ENCODE assay signal across 1 cellular context in the genomic region with DNA sequence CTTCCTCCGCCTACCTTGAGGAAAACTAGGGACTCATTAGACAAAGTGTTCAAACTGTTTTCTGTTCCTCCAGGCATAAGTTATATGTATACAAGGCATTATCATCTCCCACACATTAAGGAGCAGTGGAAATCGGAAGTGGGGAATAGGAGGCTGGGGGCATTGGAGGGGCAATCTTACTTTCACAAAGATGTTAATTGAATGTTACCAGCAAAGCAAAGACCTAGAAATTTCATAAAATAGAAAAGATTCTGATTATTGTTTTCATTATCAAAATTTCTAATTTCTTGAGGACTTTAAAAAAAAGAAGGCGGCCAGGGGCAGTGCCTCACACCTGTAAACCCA.
A peak's percentile ranks its signal among the peaks of the same experiment; 100 is the strongest.
TF ChIP-seq lines count a peak whose summit lies in the region.

No MANE protein-coding gene starts in this region.

TF ChIP-seq in K562, 482 proteins besides CTCF, POLR2A, EP300 and RAD21 (continued from another document):
- TF ChIP-seq E4F1 (CRISPR knock-in tag; IDR thresholded peaks at IDR 0.05; ENCODE audit: borderline replicate concordance) (no peak), ATF4 (CRISPR knock-in tag; IDR thresholded peaks at IDR 0.05) (no peak), HNRNPK (IDR thresholded peaks at IDR 0.05; ENCODE audit: low read depth, low read length, poor library complexity, severe bottlenecking) (no peak), LEF1 (IDR thresholded peaks at IDR 0.05) (0 out of 2 replicates have a peak, but pooled peaks have one; percentile 4), SMAD3 (CRISPR knock-in tag; conservative IDR thresholded peaks at IDR 0.05) (no peak), ATF1 (CRISPR knock-in tag; IDR thresholded peaks at IDR 0.05) (no peak), ATF1 (tag; IDR thresholded peaks at IDR 0.05) (0 out of 2 replicates have a peak, but pooled peaks have one; percentile 9), ZFP91 (CRISPR knock-in tag; IDR thresholded peaks at IDR 0.05) (no peak), MLLT1 (IDR thresholded peaks at IDR 0.05) (no peak; a peak in 1 of 4 replicates), TFAP4 (CRISPR knock-in tag; IDR thresholded peaks at IDR 0.05; ENCODE audit: borderline replicate concordance) (0 out of 2 replicates have a peak, but pooled peaks have one; percentile 26), HNRNPLL (IDR thresholded peaks at IDR 0.05; ENCODE audit: low read depth, low read length, poor library complexity, severe bottlenecking) (no peak), CEBPG (CRISPR knock-in tag; IDR thresholded peaks at IDR 0.05) (no peak), CEBPG (tag; conservative IDR thresholded peaks at IDR 0.05 in 1 of 2, IDR thresholded peaks at IDR 0.05 in 1 of 2) (0 out of 4 replicates have a peak, but pooled peaks of 1 of the 2 experiments have one; percentile 5), TRIM28 (IDR thresholded peaks at IDR 0.05) (no peak), CHD4 (IDR thresholded peaks at IDR 0.05; ENCODE audit: insufficient read depth, insufficient replicate concordance, low read depth, low read length, poor library complexity, severe bottlenecking) (no peak), NFRKB (IDR thresholded peaks at IDR 0.05; ENCODE audit: low read depth) (no peak), SMC3 (conservative IDR thresholded peaks at IDR 0.05; ENCODE audit: insufficient read depth, low read depth, low read length) (no peak), CBX3 (IDR thresholded peaks at IDR 0.05; ENCODE audit: borderline replicate concordance in 1 of 2, low read length in 2 of 2) (no peak), EGR1 (conservative IDR thresholded peaks at IDR 0.05) (peak; percentile 60), MAFF (IDR thresholded peaks at IDR 0.05; ENCODE audit: low read length) (no peak), EP400 (IDR thresholded peaks at IDR 0.05) (0 out of 2 replicates have a peak, but pooled peaks have one; percentile 1)
TF ChIP-seq in K562: peak in this region for 8.
